Comparison of ENCODE assay signal across 8 cellular contexts in genomic region chr20:63969851-63970713, GRCh38. TPM values are rescaled to one million over a fixed set of nuclear protein-coding genes. Genes with fewer than 3 reads are reported as not detected.
DNase-seq lines count a peak whose midpoint lies in the region; ATAC-seq and TF ChIP-seq lines count a peak whose summit lies in the region.

Gene ZNF512B, minus strand, starts transcription at chr20:63969930. Its CDS starts 1,980 bp downstream, at chr20:63967950.

- H3K27ac ChIP-seq in suprapubic skin = peak within 1 kb of the TSS; percentile 69

- CTCF ChIA-PET in activated CD8-positive, alpha-beta T cell treated with anti-CD3 and anti-CD28 coated beads for 36 hours (lab: Charles Lee) = no interaction called here

- 6% methylated on average over 31 of the region's 70 CpGs for WGBS in suprapubic skin

- H3K27ac Mint-ChIP-seq in activated CD8-positive, alpha-beta T cell treated with anti-CD3 and anti-CD28 coated beads for 36 hours = peak within 1 kb of the TSS; percentile 84

- DNase-seq in NCI-H2029 (lab: John Stamatoyannopoulos, UW) (peak; percentile 39), NCI-H2029 treated with DMSO at 0.1 percent for 48 hours (lab: John Stamatoyannopoulos, UW) (no peak), NCI-H2227 (lab: John Stamatoyannopoulos, UW; ENCODE audit: unreplicated experiment) (peak; percentile 87), epithelial cell of esophagus (ENCODE audit: low read depth) (peak; percentile 62), suprapubic skin (ENCODE audit: low spot score in 2 of 2) (peak; percentile 71 to 79), GF-D8 (lab: John Stamatoyannopoulos, UW) (no peak)
- DNase-seq in activated CD8-positive, alpha-beta T cell treated with anti-CD3 and anti-CD28 coated beads for 36 hours = peak; percentile 57

- intact Hi-C loops in activated CD8-positive, alpha-beta T cell treated with anti-CD3 and anti-CD28 coated beads for 36 hours (cut with micrococcal nuclease) = loop anchor here (5.0 to 10.0 kb wide), 2 partner anchors 95 to 183 kb away; partner anchors contain the start of gene TCEA2

- POLR2A ChIA-PET in activated CD8-positive, alpha-beta T cell treated with anti-CD3 and anti-CD28 coated beads for 36 hours (lab: Charles Lee) = interaction anchor here (1.7 kb wide), 1 partner anchor 9 kb away, joined by 5 read pairs; the partner anchor contains the start of gene SAMD10

- no peak for TF ChIP-seq EP300 in suprapubic skin (IDR thresholded peaks at IDR 0.05)

- H3K4me3 Mint-ChIP-seq in activated CD8-positive, alpha-beta T cell treated with anti-CD3 and anti-CD28 coated beads for 36 hours = peak within 1 kb of the TSS; percentile 80

- ATAC-seq in activated CD8-positive, alpha-beta T cell treated with anti-CD3 and anti-CD28 coated beads for 36 hours = peak; percentile 38

- H3K4me1 ChIP-seq in mononuclear cell (ENCODE audit: insufficient read depth, low read length) (peaks cover 22% of the 10 kb centered on the region), suprapubic skin (peaks cover 32% of the 10 kb centered on the region)

- H3K9me3 ChIP-seq in mononuclear cell (ENCODE audit: low read depth, low read length) = no peaks in the 10 kb centered on the region
- no peaks in the 10 kb centered on the region for H3K9me3 ChIP-seq in suprapubic skin

- TF ChIP-seq POLR2A in suprapubic skin (IDR thresholded peaks at IDR 0.05) = no peak

- H3K27me3 ChIP-seq in mononuclear cell (ENCODE audit: insufficient read depth, low read length) (no peaks in the 10 kb centered on the region), suprapubic skin (no peaks in the 10 kb centered on the region)

- peaks cover 26% of the 10 kb centered on the region for H3K36me3 Mint-ChIP-seq in activated CD8-positive, alpha-beta T cell treated with anti-CD3 and anti-CD28 coated beads for 36 hours (ENCODE audit: low read depth)

- H3K36me3 ChIP-seq in suprapubic skin = peaks cover 20% of the 10 kb centered on the region

- H3K4me3 ChIP-seq in epithelial cell of esophagus (ENCODE audit: low read length) = peak within 1 kb of the TSS; percentile 63
- peak within 1 kb of the TSS; percentile 36 for H3K4me3 ChIP-seq in mononuclear cell (ENCODE audit: low read length)
- peak within 1 kb of the TSS; percentile 76 for H3K4me3 ChIP-seq in suprapubic skin

- H3K9me3 Mint-ChIP-seq in activated CD8-positive, alpha-beta T cell treated with anti-CD3 and anti-CD28 coated beads for 36 hours = no peaks in the 10 kb centered on the region

- peaks cover 20% of the 10 kb centered on the region for H3K4me1 Mint-ChIP-seq in activated CD8-positive, alpha-beta T cell treated with anti-CD3 and anti-CD28 coated beads for 36 hours (ENCODE audit: low read depth)

- H3K27me3 Mint-ChIP-seq in activated CD8-positive, alpha-beta T cell treated with anti-CD3 and anti-CD28 coated beads for 36 hours = no peaks in the 10 kb centered on the region

- TF ChIP-seq CTCF in activated CD8-positive, alpha-beta T cell treated with anti-CD3 and anti-CD28 coated beads for 36 hours (IDR thresholded peaks at IDR 0.05) = no peak
- TF ChIP-seq CTCF in epithelial cell of esophagus (IDR thresholded peaks at IDR 0.05; ENCODE audit: insufficient read depth, low read depth, low read length, missing control alignments) (no peak), suprapubic skin (IDR thresholded peaks at IDR 0.05) (no peak)

RNA-seq across cellular contexts. Expression of gene ZNF512B, which starts in this region (rescaled TPM):
- total RNA-seq in activated CD8-positive, alpha-beta T cell treated with anti-CD3 and anti-CD28 coated beads for 36 hours = 1 to 10 TPM; 7.5 to 8.6 TPM
- total RNA-seq in mononuclear cell = 5.5 TPM
- 10 to 100 TPM; 17.7 to 32.4 (median 24.3) TPM for total RNA-seq in suprapubic skin

Comparison
In these comparisons a context has a peak if more than half of its experiments do, and no peak if none do; other contexts are left out.
1. DNase-seq: peak in NCI-H2029 (single experiment), NCI-H2227 (single experiment), activated CD8-positive, alpha-beta T cell treated with anti-CD3 and anti-CD28 coated beads for 36 hours (single experiment), epithelial cell of esophagus (single experiment) and suprapubic skin (2 of 2); none in NCI-H2029 treated with DMSO at 0.1 percent for 48 hours (single experiment) and GF-D8 (single experiment).
2. Peak in every context shown above with its lines, with median percentiles within 50 percentile points of each other: H3K4me3 ChIP-seq.